21 cellular contexts compared by ENCODE assay signal in the genomic region with DNA sequence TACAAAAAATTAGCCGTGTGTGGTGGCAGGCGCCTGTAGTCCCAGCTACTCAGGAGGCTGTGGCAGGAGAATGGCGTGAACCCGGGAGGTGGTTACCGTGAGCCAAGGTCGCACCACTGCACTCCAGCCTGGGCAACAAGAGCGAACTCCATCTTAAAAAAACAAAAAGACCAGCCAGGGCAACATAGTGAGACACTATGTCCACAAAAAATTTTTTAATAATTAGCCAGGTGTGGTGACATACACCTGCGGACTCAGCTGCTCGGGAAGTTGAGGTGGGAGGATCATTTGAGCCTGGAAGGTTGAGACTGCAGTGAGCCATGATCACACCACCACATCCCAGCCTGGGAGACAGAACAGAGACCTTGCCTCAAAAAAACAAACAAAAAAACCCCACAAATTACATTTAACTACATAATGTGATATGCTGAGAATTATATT. TPM values are rescaled to one million over a fixed set of nuclear protein-coding genes. Genes with fewer than 3 reads are reported as not detected.
A peak's percentile ranks its signal among the peaks of the same experiment; 100 is the strongest.
DNase-seq lines count a peak whose midpoint lies in the region; ATAC-seq lines count a peak whose summit lies in the region.
"Had no signal": no experiment of that assay in that cellular context is flagged by ENCODE, and none has a peak within 500 bp of the region (broad histone marks: within the 10 kb centered on the region; RNA-seq: fewer than 3 reads in every experiment).

No MANE protein-coding gene starts in this region.

- DNase-seq in DMS53 (lab: John Stamatoyannopoulos, UW) (peak; percentile 28), DMS53 treated with DMSO at 0.1 percent for 48 hours (lab: John Stamatoyannopoulos, UW; ENCODE audit: unreplicated experiment) (no peak), T-helper 17 cell (no peak), kidney tubule cell (ENCODE audit: low spot score) (peak; percentile 13)
- DNase-seq in activated CD4-positive, alpha-beta T cell treated with anti-CD3 and anti-CD28 coated beads for 4 hours: no peak
- DNase-seq: AML-193; Caco-2; Calu3; CD4-positive, alpha-beta T cell; CD8-positive, alpha-beta T cell; DMS 273 treated with DMSO at 0.1 percent for 48 hours; DMS153; DMS79; DND-41; EL; GDM1 had no signal

- H3K4me3 Mint-ChIP-seq in T-helper 17 cell: no peak overlapping the region
- H3K4me3 Mint-ChIP-seq: B cell; CD4-positive, alpha-beta T cell had no signal

- peak overlapping the region; percentile 14 for H3K27ac Mint-ChIP-seq in T-helper 17 cell
- H3K27ac Mint-ChIP-seq: B cell; CD4-positive, alpha-beta T cell had no signal

- H3K4me1 Mint-ChIP-seq in T-helper 17 cell: peaks cover 26% of the 10 kb centered on the region
- H3K4me1 Mint-ChIP-seq: B cell had no signal

- H3K36me3 Mint-ChIP-seq in T-helper 17 cell (ENCODE audit: low read depth): no peaks in the 10 kb centered on the region
- H3K36me3 Mint-ChIP-seq: CD8-positive, alpha-beta T cell had no signal

- no peak for ATAC-seq in T-helper 17 cell
- no peak for ATAC-seq in GM21619 (IDR thresholded peaks at IDR 0.05; ENCODE audit: unreplicated experiment)
- ATAC-seq: A549; CD8-positive, alpha-beta T cell; GM12878 had no signal

- no peaks in the 10 kb centered on the region for H3K27me3 Mint-ChIP-seq in T-helper 17 cell
- H3K27me3 Mint-ChIP-seq: B cell; CD4-positive, alpha-beta T cell had no signal

- no peaks in the 10 kb centered on the region for H3K9me3 ChIP-seq in T-helper 17 cell (ENCODE audit: control insufficient read depth, low read length, poor library complexity, severe bottlenecking)
- H3K9me3 ChIP-seq: A549; BLaER1 treated with 17β-estradiol and CSF1 and Interleukin-3, amounts not matched to agents 10 nM and 100 nM; Caco-2 had no signal

RNA-seq across cellular contexts. Expression of gene FANCA, which starts 29.1 kb away (rescaled TPM):
- total RNA-seq in T-helper 17 cell: 10 to 100 TPM; 10.7 to 12.7 TPM

RNA-seq across cellular contexts. Expression of gene SPIRE2, which starts 40.9 kb away (rescaled TPM):
- 1 to 10 TPM; 1.3 to 3.3 TPM for total RNA-seq in T-helper 17 cell

Comparison
In these comparisons a context has a peak if more than half of its experiments do, and no peak if none do; other contexts are left out.
1. DNase-seq: peak in DMS53 (single experiment) and kidney tubule cell (single experiment); none in DMS53 treated with DMSO at 0.1 percent for 48 hours (single experiment), T-helper 17 cell (0 of 3) and activated CD4-positive, alpha-beta T cell treated with anti-CD3 and anti-CD28 coated beads for 4 hours (0 of 2).